ENCODE assay signal across 13 cellular contexts in genomic region chr7:155368894-155369600, GRCh38.
DNase-seq lines count a peak whose midpoint lies in the region; ATAC-seq and TF ChIP-seq lines count a peak whose summit lies in the region.
"Had no signal": no experiment of that assay in that cellular context is flagged by ENCODE, and none has a peak within 500 bp of the region (broad histone marks: within the 10 kb centered on the region; RNA-seq: fewer than 3 reads in every experiment).

No MANE protein-coding gene starts in this region.

- DNase-seq in AML-193 (lab: John Stamatoyannopoulos, UW) (peak; percentile 45 to 70), GF-D8 (lab: John Stamatoyannopoulos, UW) (peak; percentile 83), NB4 (ENCODE audit: low read depth) (peak; percentile 86), glutamatergic neuron (peak; percentile 15), DMS79 treated with DMSO at 0.1 percent for 48 hours (lab: John Stamatoyannopoulos, UW) (no peak)
- DNase-seq: DMS153, NCI-H1105, NCI-H1694 treated with DMSO at 0.1 percent for 48 hours, NCI-H774, RPMI8226 had no signal

- peaks cover 24% of the 10 kb centered on the region for H3K27me3 Mint-ChIP-seq in glutamatergic neuron (ENCODE audit: unreplicated experiment)

- ATAC-seq in GM18868 (IDR thresholded peaks at IDR 0.05; ENCODE audit: unreplicated experiment) (no peak), HG03378 (IDR thresholded peaks at IDR 0.05; ENCODE audit: unreplicated experiment) (no peak), HG03460 (IDR thresholded peaks at IDR 0.05; ENCODE audit: unreplicated experiment) (no peak)

- H3K4me3 ChIP-seq in NB4 (ENCODE audit: low read depth, low read length) = no peak overlapping the region

- H3K4me1 Mint-ChIP-seq in glutamatergic neuron (ENCODE audit: low read depth, unreplicated experiment) = peaks cover 21% of the 10 kb centered on the region

- H3K9me3 Mint-ChIP-seq in glutamatergic neuron (ENCODE audit: unreplicated experiment) = peaks cover 22% of the 10 kb centered on the region

- no peak overlapping the region for H3K4me3 Mint-ChIP-seq in glutamatergic neuron (ENCODE audit: unreplicated experiment)

- H3K36me3 Mint-ChIP-seq in glutamatergic neuron (ENCODE audit: unreplicated experiment) = no peaks in the 10 kb centered on the region

- peak overlapping the region; percentile 33 for H3K27ac Mint-ChIP-seq in glutamatergic neuron (ENCODE audit: unreplicated experiment)

- no peak for TF ChIP-seq POLR2A in NB4 (IDR thresholded peaks at IDR 0.05; ENCODE audit: extremely low read depth, insufficient read length)

- TF ChIP-seq CTCF in NB4 (IDR thresholded peaks at IDR 0.05; ENCODE audit: low read depth, low read length) (no peak), glutamatergic neuron (IDR thresholded peaks at IDR 0.05; ENCODE audit: partially characterized antibody, unreplicated experiment) (no peak)
